ENCODE assay signal across 8 cellular contexts in genomic region chr2:45611020-45611737, GRCh38. TPM values are rescaled to one million over a fixed set of nuclear protein-coding genes. Genes with fewer than 3 reads are reported as not detected.
A peak's percentile ranks its signal among the peaks of the same experiment; 100 is the strongest.
DNase-seq lines count a peak whose midpoint lies in the region; TF ChIP-seq lines count a peak whose summit lies in the region.

Gene SRBD1, minus strand, starts transcription at chr2:45611267. Its CDS starts 5,826 bp downstream, at chr2:45605441.

- no peaks in the 10 kb centered on the region for H3K27me3 Mint-ChIP-seq in nephron (ENCODE audit: low read depth)
- H3K27me3 Mint-ChIP-seq in stimulated activated naive CD8-positive, alpha-beta T cell treated with anti-CD3 and anti-CD28 coated beads, Interleukin-15, Interleukin-2, amounts not matched to agents 100 ng/mL and 50 ng/mL, for 24 hours, result no peaks in the 10 kb centered on the region

- no peaks in the 10 kb centered on the region for H3K9me3 Mint-ChIP-seq in nephron
- H3K9me3 Mint-ChIP-seq in stimulated activated naive CD8-positive, alpha-beta T cell treated with anti-CD3 and anti-CD28 coated beads, Interleukin-15, Interleukin-2, amounts not matched to agents 100 ng/mL and 50 ng/mL, for 24 hours, result no peaks in the 10 kb centered on the region

- no peaks in the 10 kb centered on the region for H3K36me3 Mint-ChIP-seq in nephron (ENCODE audit: low read depth)
- peaks cover 3% of the 10 kb centered on the region for H3K36me3 Mint-ChIP-seq in stimulated activated naive CD8-positive, alpha-beta T cell treated with anti-CD3 and anti-CD28 coated beads, Interleukin-15, Interleukin-2, amounts not matched to agents 100 ng/mL and 50 ng/mL, for 24 hours (ENCODE audit: low read depth)

- H3K4me3 ChIP-seq in H7 (ENCODE audit: insufficient read depth, low read depth, low read length), result peak within 1 kb of the TSS; percentile 83
- peak within 1 kb of the TSS; percentile 90 for H3K4me3 ChIP-seq in fibroblast of pulmonary artery (replicated peaks; ENCODE audit: low read depth, low read length)

- H3K36me3 ChIP-seq in H7 (replicated peaks; ENCODE audit: control insufficient read depth, insufficient read depth, low read length), result no peaks in the 10 kb centered on the region

- TF ChIP-seq CTCF in fibroblast of pulmonary artery (IDR thresholded peaks at IDR 0.05; ENCODE audit: low read length, missing control alignments) (no peak), nephron (IDR thresholded peaks at IDR 0.05; ENCODE audit: unreplicated experiment in 3 of 3) (no peak)

- H3K27me3 ChIP-seq in H7 (ENCODE audit: control insufficient read depth, insufficient read depth, low read length), result no peaks in the 10 kb centered on the region

- peaks cover 51% of the 10 kb centered on the region for H3K4me1 Mint-ChIP-seq in nephron
- H3K4me1 Mint-ChIP-seq in stimulated activated naive CD8-positive, alpha-beta T cell treated with anti-CD3 and anti-CD28 coated beads, Interleukin-15, Interleukin-2, amounts not matched to agents 100 ng/mL and 50 ng/mL, for 24 hours (ENCODE audit: low read depth), result peaks cover 37% of the 10 kb centered on the region

- H3K27ac Mint-ChIP-seq in nephron, result peak within 1 kb of the TSS; percentile 96 to 99 (median 99)
- peak within 1 kb of the TSS; percentile 98 for H3K27ac Mint-ChIP-seq in stimulated activated naive CD8-positive, alpha-beta T cell treated with anti-CD3 and anti-CD28 coated beads, Interleukin-15, Interleukin-2, amounts not matched to agents 100 ng/mL and 50 ng/mL, for 24 hours

- peak within 1 kb of the TSS; percentile 99 to 100 (median 100) for H3K4me3 Mint-ChIP-seq in nephron
- peak within 1 kb of the TSS; percentile 97 for H3K4me3 Mint-ChIP-seq in stimulated activated naive CD8-positive, alpha-beta T cell treated with anti-CD3 and anti-CD28 coated beads, Interleukin-15, Interleukin-2, amounts not matched to agents 100 ng/mL and 50 ng/mL, for 24 hours

- peak; percentile 97 for DNase-seq in ELF-1 (ENCODE audit: low read depth, low spot score)
- DNase-seq in H7, result peak; percentile 86
- DNase-seq in M059J (ENCODE audit: low read depth), result peak; percentile 94
- peak; percentile 92 to 93 for DNase-seq in SHP77 (lab: John Stamatoyannopoulos, UW)
- DNase-seq in activated effector memory CD4-positive, alpha-beta T cell treated with Interleukin-2 at 50 U/mL for 16 hours, result peak; percentile 79
- DNase-seq in fibroblast of pulmonary artery (ENCODE audit: low read depth), result peak; percentile 93

RNA-seq across cellular contexts. Expression of gene SRBD1, which starts in this region (rescaled TPM):
- 22.2 and 24.1 TPM in 2 replicates for total RNA-seq in H7 (2014; rRNA removed; shearing (Covaris generic))
- 9.8 and 18.2 TPM in 2 replicates for total RNA-seq in M059J (2014; rRNA removed; shearing (Covaris generic))

Comparison
In these comparisons a context has a peak if more than half of its experiments do, and no peak if none do; other contexts are left out.
1. Peak in every context shown above with its lines: DNase-seq and H3K4me3 ChIP-seq.